In the genomic region with DNA sequence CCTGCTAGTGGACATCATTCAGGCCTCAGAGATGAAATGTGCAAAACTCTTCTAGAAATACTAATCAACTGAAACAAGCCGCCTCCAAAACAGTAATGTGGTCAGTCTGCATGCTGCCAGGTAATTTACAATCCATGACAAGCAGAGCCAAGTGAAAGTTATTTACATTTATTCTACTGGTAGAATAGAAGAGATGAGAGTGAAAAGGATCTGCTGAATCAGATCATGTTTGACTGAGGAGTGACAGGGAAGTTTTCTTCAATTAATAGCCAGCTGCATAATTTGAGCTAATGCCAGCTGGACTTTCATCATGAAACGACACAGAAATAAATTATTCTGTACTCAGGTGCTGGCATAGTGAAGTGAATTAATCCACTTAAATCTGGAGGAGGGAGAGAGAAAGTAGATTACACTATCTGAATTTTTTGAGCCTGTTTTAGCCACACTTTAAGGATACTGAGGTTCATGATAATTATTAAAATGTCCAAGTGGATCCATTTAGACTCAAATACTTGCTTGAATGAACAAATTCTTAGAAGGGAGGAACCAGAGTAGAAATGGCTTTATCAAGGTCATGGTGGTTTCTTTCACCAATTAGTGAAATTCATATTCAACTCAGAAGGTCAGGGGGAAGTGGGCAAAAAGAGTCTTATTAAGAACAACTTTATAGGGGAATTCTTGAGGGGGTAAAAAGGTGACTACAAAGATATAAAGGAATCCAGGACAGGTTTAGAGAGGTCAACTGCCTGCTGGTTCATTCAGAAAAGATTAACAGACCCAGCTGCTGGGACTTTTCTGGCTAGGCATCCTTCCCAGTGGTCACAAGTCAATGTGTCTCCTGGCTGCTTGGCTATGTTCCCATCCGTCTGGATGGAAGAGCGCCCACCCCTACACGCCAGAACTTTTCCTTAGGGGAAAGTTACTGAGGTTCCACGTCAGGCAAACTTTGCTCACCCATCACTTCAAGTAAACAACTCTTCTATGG, we compare ENCODE assay signal across 10 cellular contexts.
DNase-seq lines count a peak whose midpoint lies in the region; ATAC-seq and TF ChIP-seq lines count a peak whose summit lies in the region.
"Had no signal": no experiment of that assay in that cellular context is flagged by ENCODE, and none has a peak within 500 bp of the region (broad histone marks: within the 10 kb centered on the region; RNA-seq: fewer than 3 reads in every experiment).

No MANE protein-coding gene starts in this region.

- H3K4me2 ChIP-seq in GM23338, result no peak overlapping the region

- H2AFZ ChIP-seq in GM23338, result 0 out of 2 replicates have a peak overlapping the region, but pooled peaks have one; percentile 54

- intact Hi-C loops in left cardiac atrium (cut with DNase I), result no loop called here

- no peak overlapping the region for H3K4me3 Mint-ChIP-seq in GM23338

- in situ Hi-C loops in SK-MEL-5 (cut with HindIII; ENCODE audit: low pct_unique_long_range_greater_than_20kb, low sequenced_read_pairs), result no loop called here

- no peak for ATAC-seq in GM23338
- peak; percentile 63 to 90 for ATAC-seq in left cardiac atrium
- no peak for ATAC-seq in HG02610 (IDR thresholded peaks at IDR 0.05; ENCODE audit: unreplicated experiment)
- ATAC-seq in GM21576 (IDR thresholded peaks at IDR 0.05; ENCODE audit: unreplicated experiment), result no peak
- ATAC-seq in GM21619 (IDR thresholded peaks at IDR 0.05; ENCODE audit: unreplicated experiment), result no peak

- H4K20me1 ChIP-seq in GM23338 (replicated peaks; ENCODE audit: insufficient read depth), result no peaks in the 10 kb centered on the region

- TF ChIP-seq CTCF in GM23338 (conservative IDR thresholded peaks at IDR 0.05; ENCODE audit: low read depth in 2 of 2), result no peak

- no peaks in the 10 kb centered on the region for H3F3A ChIP-seq in GM23338 (replicated peaks; ENCODE audit: low read depth)

- no peak for DNase-seq in GM23338 (ENCODE audit: low spot score)
- DNase-seq in SK-MEL-5 (ENCODE audit: low read depth, low spot score), result peak; percentile 46
- DNase-seq in left cardiac atrium, result peak; percentile 42
- DNase-seq in skeletal muscle cell (ENCODE audit: low read depth), result peak; percentile 68
- no peak for DNase-seq in SIG-M5 treated with dmso at 0.1 percent for 504 hours (lab: John Stamatoyannopoulos, UW; ENCODE audit: unreplicated experiment)
- DNase-seq: NCI-H1436; stimulated activated CD4-positive, alpha-beta T cell treated with anti-CD3 and anti-CD28 coated beads, Interleukin-15, amount 100 ng/mL, for 24 hours had no signal

- H3K4me1 Mint-ChIP-seq in GM23338, result peaks cover 18% of the 10 kb centered on the region

- H3K36me3 Mint-ChIP-seq in GM23338 (ENCODE audit: low read depth), result no peaks in the 10 kb centered on the region

- H3K4me3 ChIP-seq in GM23338 (no peak overlapping the region), skeletal muscle cell (ENCODE audit: low read depth, low read length) (no peak overlapping the region)

- peaks cover 9% of the 10 kb centered on the region; the same call in 1 of the 2 replicates for H3K4me1 ChIP-seq in GM23338 (ENCODE audit: insufficient read depth)

- H3K9me2 ChIP-seq in GM23338 (ENCODE audit: insufficient read depth), result no peaks in the 10 kb centered on the region

- H3K27me3 ChIP-seq in GM23338 (ENCODE audit: insufficient read depth), result no peaks in the 10 kb centered on the region

- H3K27ac ChIP-seq in GM23338 (ENCODE audit: low read depth), result no peak overlapping the region

- H3K27me3 Mint-ChIP-seq in GM23338 (ENCODE audit: insufficient read depth, low read depth, poor library complexity), result peaks cover 2% of the 10 kb centered on the region

- H3K36me3 ChIP-seq in GM23338 (ENCODE audit: insufficient read depth), result no peaks in the 10 kb centered on the region

- no peaks in the 10 kb centered on the region for H3K79me2 ChIP-seq in GM23338 (replicated peaks; ENCODE audit: insufficient read depth)

- H3K9me3 Mint-ChIP-seq in GM23338, result no peaks in the 10 kb centered on the region

- no peak overlapping the region for H3K27ac Mint-ChIP-seq in GM23338

TF ChIP-seq in GM23338, 12 proteins besides CTCF, POLR2A, EP300 and RAD21:
- TF ChIP-seq, protein P1, sequence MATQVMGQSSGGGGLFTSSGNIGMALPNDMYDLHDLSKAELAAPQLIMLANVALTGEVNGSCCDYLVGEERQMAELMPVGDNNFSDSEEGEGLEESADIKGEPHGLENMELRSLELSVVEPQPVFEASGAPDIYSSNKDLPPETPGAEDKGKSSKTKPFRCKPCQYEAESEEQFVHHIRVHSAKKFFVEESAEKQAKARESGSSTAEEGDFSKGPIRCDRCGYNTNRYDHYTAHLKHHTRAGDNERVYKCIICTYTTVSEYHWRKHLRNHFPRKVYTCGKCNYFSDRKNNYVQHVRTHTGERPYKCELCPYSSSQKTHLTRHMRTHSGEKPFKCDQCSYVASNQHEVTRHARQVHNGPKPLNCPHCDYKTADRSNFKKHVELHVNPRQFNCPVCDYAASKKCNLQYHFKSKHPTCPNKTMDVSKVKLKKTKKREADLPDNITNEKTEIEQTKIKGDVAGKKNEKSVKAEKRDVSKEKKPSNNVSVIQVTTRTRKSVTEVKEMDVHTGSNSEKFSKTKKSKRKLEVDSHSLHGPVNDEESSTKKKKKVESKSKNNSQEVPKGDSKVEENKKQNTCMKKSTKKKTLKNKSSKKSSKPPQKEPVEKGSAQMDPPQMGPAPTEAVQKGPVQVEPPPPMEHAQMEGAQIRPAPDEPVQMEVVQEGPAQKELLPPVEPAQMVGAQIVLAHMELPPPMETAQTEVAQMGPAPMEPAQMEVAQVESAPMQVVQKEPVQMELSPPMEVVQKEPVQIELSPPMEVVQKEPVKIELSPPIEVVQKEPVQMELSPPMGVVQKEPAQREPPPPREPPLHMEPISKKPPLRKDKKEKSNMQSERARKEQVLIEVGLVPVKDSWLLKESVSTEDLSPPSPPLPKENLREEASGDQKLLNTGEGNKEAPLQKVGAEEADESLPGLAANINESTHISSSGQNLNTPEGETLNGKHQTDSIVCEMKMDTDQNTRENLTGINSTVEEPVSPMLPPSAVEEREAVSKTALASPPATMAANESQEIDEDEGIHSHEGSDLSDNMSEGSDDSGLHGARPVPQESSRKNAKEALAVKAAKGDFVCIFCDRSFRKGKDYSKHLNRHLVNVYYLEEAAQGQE (IDR thresholded peaks at IDR 0.05; ENCODE audit: unreplicated experiment), result no peak
- TF ChIP-seq CREB1 (CRISPR knock-in tag; IDR thresholded peaks at IDR 0.05; ENCODE audit: low read depth), result no peak
- no peak for TF ChIP-seq POLR2AphosphoS5 (IDR thresholded peaks at IDR 0.05; ENCODE audit: low read depth)
- no peak for TF ChIP-seq EZH2phosphoT487 (IDR thresholded peaks at IDR 0.05; ENCODE audit: unreplicated experiment)
- TF ChIP-seq, protein P2, sequence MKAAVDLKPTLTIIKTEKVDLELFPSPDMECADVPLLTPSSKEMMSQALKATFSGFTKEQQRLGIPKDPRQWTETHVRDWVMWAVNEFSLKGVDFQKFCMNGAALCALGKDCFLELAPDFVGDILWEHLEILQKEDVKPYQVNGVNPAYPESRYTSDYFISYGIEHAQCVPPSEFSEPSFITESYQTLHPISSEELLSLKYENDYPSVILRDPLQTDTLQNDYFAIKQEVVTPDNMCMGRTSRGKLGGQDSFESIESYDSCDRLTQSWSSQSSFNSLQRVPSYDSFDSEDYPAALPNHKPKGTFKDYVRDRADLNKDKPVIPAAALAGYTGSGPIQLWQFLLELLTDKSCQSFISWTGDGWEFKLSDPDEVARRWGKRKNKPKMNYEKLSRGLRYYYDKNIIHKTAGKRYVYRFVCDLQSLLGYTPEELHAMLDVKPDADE (IDR thresholded peaks at IDR 0.05), result no peak
- no peak for TF ChIP-seq EZH2 (IDR thresholded peaks at IDR 0.05; ENCODE audit: low read depth, unreplicated experiment)
- no peak for TF ChIP-seq STAT1 (IDR thresholded peaks at IDR 0.05; ENCODE audit: unreplicated experiment)
- no peak for TF ChIP-seq ZNF114 (CRISPR knock-in tag; IDR thresholded peaks at IDR 0.05)

Comparison
In these comparisons a context has a peak if more than half of its experiments do, and no peak if none do; other contexts are left out.
1. ATAC-seq: peak in left cardiac atrium (2 of 2); none in GM23338 (single experiment), HG02610 (single experiment), GM21576 (single experiment) and GM21619 (single experiment).
2. DNase-seq: peak in SK-MEL-5 (single experiment), left cardiac atrium (single experiment) and skeletal muscle cell (single experiment); none in GM23338 (single experiment) and SIG-M5 treated with dmso at 0.1 percent for 504 hours (single experiment).